1 cellular context compared by ENCODE assay signal in genomic region chr2:133434962-133435668, GRCh38.
TF ChIP-seq lines count a peak whose summit lies in the region.

No MANE protein-coding gene starts in this region.

TF ChIP-seq in HEK293, 187 proteins besides CTCF, POLR2A, EP300 and RAD21 (continued from another document):
- TF ChIP-seq ZNF518A (tag by site-specific recombination; conservative IDR thresholded peaks at IDR 0.05; ENCODE audit: low read depth), result 0 out of 2 replicates have a peak, but pooled peaks have one; percentile 18
- TF ChIP-seq ZNF184 (tag by site-specific recombination; IDR thresholded peaks at IDR 0.05), result no peak
- TF ChIP-seq PRDM6 (tag by site-specific recombination; IDR thresholded peaks at IDR 0.05), result peak; percentile 76
- peak; percentile 70 for TF ChIP-seq SP7 (tag by site-specific recombination; IDR thresholded peaks at IDR 0.05)
- no peak for TF ChIP-seq ZNF704 (tag by site-specific recombination; IDR thresholded peaks at IDR 0.05)
- TF ChIP-seq KLF8 (tag by site-specific recombination; IDR thresholded peaks at IDR 0.05), result peak; percentile 80
- no peak for TF ChIP-seq ZNF580 (tag by site-specific recombination; IDR thresholded peaks at IDR 0.05)
- no peak for TF ChIP-seq ZNF555 (tag by site-specific recombination; conservative IDR thresholded peaks at IDR 0.05)
- TF ChIP-seq ZNF792 (tag by site-specific recombination; IDR thresholded peaks at IDR 0.05), result no peak
- peak; percentile 52; the same call in 1 of the 2 replicates for TF ChIP-seq ZFHX2 (tag by site-specific recombination; conservative IDR thresholded peaks at IDR 0.05)
- TF ChIP-seq ZBTB21 (tag by site-specific recombination; IDR thresholded peaks at IDR 0.05), result peak; percentile 91
- TF ChIP-seq ZNF843 (tag by site-specific recombination; IDR thresholded peaks at IDR 0.05), result peak; percentile 70
- peak; percentile 48; the same call in 1 of the 2 replicates for TF ChIP-seq INSM2 (tag by site-specific recombination; IDR thresholded peaks at IDR 0.05)
- TF ChIP-seq PRDM1 (tag by site-specific recombination; IDR thresholded peaks at IDR 0.05), result peak; percentile 79
- peak; percentile 77 for TF ChIP-seq ATF2 (tag by site-specific recombination; IDR thresholded peaks at IDR 0.05; ENCODE audit: low read depth)
- no peak for TF ChIP-seq ZNF18 (tag by site-specific recombination; IDR thresholded peaks at IDR 0.05)
